1 cellular context compared by ENCODE assay signal in the genomic region with DNA sequence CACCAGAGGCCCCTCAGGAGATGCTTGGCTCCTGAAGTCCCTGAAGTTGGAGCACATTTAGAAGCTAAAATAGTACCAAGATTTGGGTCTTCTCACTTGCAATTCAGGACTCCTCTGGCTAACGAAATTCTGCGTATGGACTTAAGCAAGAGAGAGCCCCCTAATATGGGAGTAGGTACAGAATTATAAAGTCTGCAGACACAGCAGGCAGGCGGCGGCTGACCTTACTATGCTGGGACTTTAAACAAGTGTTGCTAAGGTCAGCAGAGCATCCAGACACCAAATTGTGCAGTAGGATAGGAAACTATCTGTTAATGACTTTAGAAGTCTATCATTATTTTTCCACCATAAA.
TF ChIP-seq lines count a peak whose summit lies in the region.

No MANE protein-coding gene starts in this region.

TF ChIP-seq in HEK293, 187 proteins besides CTCF, POLR2A, EP300 and RAD21 (continued from another document):
- TF ChIP-seq, protein P1, sequence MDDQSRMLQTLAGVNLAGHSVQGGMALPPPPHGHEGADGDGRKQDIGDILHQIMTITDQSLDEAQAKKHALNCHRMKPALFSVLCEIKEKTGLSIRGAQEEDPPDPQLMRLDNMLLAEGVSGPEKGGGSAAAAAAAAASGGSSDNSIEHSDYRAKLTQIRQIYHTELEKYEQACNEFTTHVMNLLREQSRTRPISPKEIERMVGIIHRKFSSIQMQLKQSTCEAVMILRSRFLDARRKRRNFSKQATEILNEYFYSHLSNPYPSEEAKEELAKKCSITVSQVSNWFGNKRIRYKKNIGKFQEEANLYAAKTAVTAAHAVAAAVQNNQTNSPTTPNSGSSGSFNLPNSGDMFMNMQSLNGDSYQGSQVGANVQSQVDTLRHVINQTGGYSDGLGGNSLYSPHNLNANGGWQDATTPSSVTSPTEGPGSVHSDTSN (CRISPR knock-in tag; IDR thresholded peaks at IDR 0.05), result no peak
- TF ChIP-seq ZBTB20 (tag by site-specific recombination; IDR thresholded peaks at IDR 0.05) (0 out of 2 replicates have a peak, but pooled peaks have one; percentile 2), ZNF292 (tag by site-specific recombination; IDR thresholded peaks at IDR 0.05; ENCODE audit: borderline replicate concordance, low read depth) (no peak), ZNF560 (tag by site-specific recombination; IDR thresholded peaks at IDR 0.05; ENCODE audit: borderline replicate concordance) (no peak), ZNF211 (tag by site-specific recombination; IDR thresholded peaks at IDR 0.05; ENCODE audit: low read depth) (no peak)
TF ChIP-seq in HEK293: peak in this region for 4.
